In genomic region chr19:31254611-31255010, GRCh38 we compare ENCODE assay signal across 17 cellular contexts.
A peak's percentile ranks its signal among the peaks of the same experiment; 100 is the strongest.
DNase-seq lines count a peak whose midpoint lies in the region; ATAC-seq and TF ChIP-seq lines count a peak whose summit lies in the region.
"Had no signal": no experiment of that assay in that cellular context is flagged by ENCODE, and none has a peak within 500 bp of the region (broad histone marks: within the 10 kb centered on the region; RNA-seq: fewer than 3 reads in every experiment).

No MANE protein-coding gene starts in this region.

- H3K27ac Mint-ChIP-seq in glutamatergic neuron (ENCODE audit: unreplicated experiment) (peak overlapping the region; percentile 33), natural killer cell (no peak overlapping the region)
- H3K27ac Mint-ChIP-seq: CD8-positive, alpha-beta memory T cell had no signal

- peaks cover 4% of the 10 kb centered on the region for H3K27me3 Mint-ChIP-seq in glutamatergic neuron (ENCODE audit: unreplicated experiment)
- H3K27me3 Mint-ChIP-seq in natural killer cell (ENCODE audit: low read depth in 2 of 2) = peaks cover 3 to 18% of the 10 kb centered on the region in 2 donors

- intact Hi-C loops in sciatic nerve (cut with DNase I) (no loop called here), natural killer cell (cut with micrococcal nuclease) (no loop called here)

- H3K4me3 Mint-ChIP-seq in glutamatergic neuron (ENCODE audit: unreplicated experiment) = no peak overlapping the region
- no peak overlapping the region for H3K4me3 Mint-ChIP-seq in natural killer cell
- H3K4me3 Mint-ChIP-seq: CD8-positive, alpha-beta memory T cell had no signal

- ATAC-seq in sciatic nerve (peak; percentile 33), natural killer cell (no peak), omental fat pad (ENCODE audit: low FRiP score) (no peak)
- ATAC-seq: Panc1 had no signal

- peak overlapping the region; percentile 84 for H3K27ac ChIP-seq in RWPE1
- H3K27ac ChIP-seq: KMS-11 had no signal

- CTCF ChIA-PET in RWPE1 (lab: Yijun Ruan, JAX) = interaction anchor here (0.6 to 0.7 kb wide), 2 partner anchors 64 to 571 kb away, joined by 3 to 4 read pairs; no protein-coding TSS in a partner anchor
- CTCF ChIA-PET in GM10248 (lab: Yijun Ruan, JAX) = no interaction called here

- TF ChIP-seq CTCF in RWPE1 (conservative IDR thresholded peaks at IDR 0.05; ENCODE audit: low read depth) = no peak
- TF ChIP-seq CTCF in glutamatergic neuron (IDR thresholded peaks at IDR 0.05; ENCODE audit: partially characterized antibody, unreplicated experiment) = no peak
- no peak for TF ChIP-seq CTCF in natural killer cell (IDR thresholded peaks at IDR 0.05)
- no peak for TF ChIP-seq CTCF in omental fat pad (IDR thresholded peaks at IDR 0.05)
- TF ChIP-seq CTCF in GM10248 (IDR thresholded peaks at IDR 0.05; ENCODE audit: control extremely low read depth, extremely low read depth, low read depth, missing control alignments) = no peak

- H3K9me3 Mint-ChIP-seq in glutamatergic neuron (ENCODE audit: unreplicated experiment) = peaks cover 12% of the 10 kb centered on the region
- no peaks in the 10 kb centered on the region for H3K9me3 Mint-ChIP-seq in natural killer cell
- H3K9me3 Mint-ChIP-seq: CD8-positive, alpha-beta memory T cell had no signal

- H3K36me3 Mint-ChIP-seq in glutamatergic neuron (ENCODE audit: unreplicated experiment) (no peaks in the 10 kb centered on the region), natural killer cell (no peaks in the 10 kb centered on the region)

- H3K4me1 Mint-ChIP-seq in glutamatergic neuron (ENCODE audit: low read depth, unreplicated experiment) = peaks cover 37% of the 10 kb centered on the region
- H3K4me1 Mint-ChIP-seq in natural killer cell = no peaks in the 10 kb centered on the region
- H3K4me1 Mint-ChIP-seq: CD8-positive, alpha-beta memory T cell had no signal

- POLR2A ChIA-PET in RWPE1 (lab: Yijun Ruan, JAX; ENCODE audit: low non-redundant PET) = interaction anchor here (0.6 kb wide), 1 partner anchor 1145 kb away, joined by 4 read pairs; no protein-coding TSS in a partner anchor
- POLR2A ChIA-PET in GM10248 (lab: Yijun Ruan, JAX) = no interaction called here

- DNase-seq in DMS79 (lab: John Stamatoyannopoulos, UW) (peak; percentile 83), RWPE1 (ENCODE audit: low spot score) (peak; percentile 26), glutamatergic neuron (no peak), sciatic nerve (ENCODE audit: low spot score) (no peak), NCI-H2196 (lab: John Stamatoyannopoulos, UW; ENCODE audit: unreplicated experiment) (no peak), natural killer cell (no peak), omental fat pad (ENCODE audit: low spot score) (no peak), GM10248 (ENCODE audit: extremely low spot score) (no peak)
- DNase-seq: BE2C; CD8-positive, alpha-beta memory T cell; H7; NCI-H1930; NCI-H2171; NCI-H774; SIG-M5 had no signal

Comparison
In these comparisons a context has a peak if more than half of its experiments do, and no peak if none do; other contexts are left out.
1. DNase-seq: peak in DMS79 (single experiment) and RWPE1 (single experiment); none in glutamatergic neuron (single experiment), sciatic nerve (single experiment), NCI-H2196 (single experiment), natural killer cell (single experiment), omental fat pad (single experiment) and GM10248 (single experiment).